9 cellular contexts compared by ENCODE assay signal in the genomic region with DNA sequence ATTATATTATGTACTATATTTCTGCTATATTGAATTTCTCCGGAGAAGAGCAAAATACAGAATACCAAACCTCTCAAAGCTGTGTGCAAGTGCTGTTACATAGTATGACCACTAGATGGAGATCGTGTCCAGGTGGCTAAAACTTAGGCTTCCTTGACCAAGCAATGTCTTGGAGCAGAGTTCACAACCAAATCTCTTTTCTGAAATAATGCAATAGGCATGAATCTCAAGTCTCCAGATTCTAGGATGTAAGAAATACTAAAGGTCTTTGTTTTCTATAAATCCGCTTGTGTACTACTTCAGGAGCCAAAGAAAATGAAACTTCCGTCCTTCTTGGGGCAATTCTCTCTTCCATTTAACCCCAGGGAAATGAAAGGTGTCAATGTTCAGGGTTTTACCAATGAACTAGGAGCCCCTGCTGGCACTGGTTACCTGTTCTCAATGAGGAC.
DNase-seq lines count a peak whose midpoint lies in the region; ATAC-seq and TF ChIP-seq lines count a peak whose summit lies in the region.
"Had no signal": no experiment of that assay in that cellular context is flagged by ENCODE, and none has a peak within 500 bp of the region (broad histone marks: within the 10 kb centered on the region; RNA-seq: fewer than 3 reads in every experiment).

No MANE protein-coding gene starts in this region.

- peaks cover 13% of the 10 kb centered on the region for H3K4me1 ChIP-seq in Loucy (ENCODE audit: insufficient read depth, low read length, poor library complexity, severe bottlenecking)

- H3K4me2 ChIP-seq in Loucy (ENCODE audit: low read depth, low read length, poor library complexity, severe bottlenecking) = no peak overlapping the region

- ATAC-seq in GM19351 (IDR thresholded peaks at IDR 0.05; ENCODE audit: unreplicated experiment) (peak; percentile 88), GM18907 (IDR thresholded peaks at IDR 0.05; ENCODE audit: unreplicated experiment) (no peak)

- peak; percentile 35 for DNase-seq in COLO668 (lab: John Stamatoyannopoulos, UW; ENCODE audit: unreplicated experiment)
- peak; percentile 63 for DNase-seq in SHP77 treated with DMSO at 0.1 percent for 48 hours (lab: John Stamatoyannopoulos, UW)
- DNase-seq in fibroblast of mammary gland (ENCODE audit: low read depth) = peak; percentile 72
- DNase-seq in nephron progenitor cell = no peak
- no peak for DNase-seq in stimulated activated naive CD4-positive, alpha-beta T cell treated with Interleukin-2 at 50 U/mL for 16 hours (lab: John Stamatoyannopoulos, UW)
- DNase-seq: T-cell had no signal

- H3K4me3 ChIP-seq in Loucy (ENCODE audit: low read length, poor library complexity, severe bottlenecking) (no peak overlapping the region), fibroblast of mammary gland (ENCODE audit: control insufficient read depth, low read depth, low read length) (no peak overlapping the region)

- H3K9ac ChIP-seq in Loucy (ENCODE audit: low read depth, low read length, poor library complexity, severe bottlenecking) = no peak overlapping the region

- peaks cover 2% of the 10 kb centered on the region for H3K4me1 Mint-ChIP-seq in nephron progenitor cell

- H3K79me2 ChIP-seq in Loucy (ENCODE audit: insufficient read depth, low read length) = no peaks in the 10 kb centered on the region

- H3K9me3 ChIP-seq in Loucy (ENCODE audit: insufficient read depth, low read depth, low read length) = no peaks in the 10 kb centered on the region

- H3K4me3 Mint-ChIP-seq in nephron progenitor cell = no peak overlapping the region
- H3K4me3 Mint-ChIP-seq: T-cell had no signal

- H3F3A ChIP-seq in Loucy (ENCODE audit: low read depth) = no peaks in the 10 kb centered on the region

- TF ChIP-seq CTCF in Loucy (conservative IDR thresholded peaks at IDR 0.05; ENCODE audit: low read length) (peak; percentile 99), fibroblast of mammary gland (conservative IDR thresholded peaks at IDR 0.05; ENCODE audit: control insufficient read depth, insufficient read depth, low read depth, low read length) (peak; percentile 99), nephron progenitor cell (IDR thresholded peaks at IDR 0.05) (peak; percentile 99)

- no peaks in the 10 kb centered on the region for H3K36me3 Mint-ChIP-seq in nephron progenitor cell (ENCODE audit: low read depth)
- H3K36me3 Mint-ChIP-seq: T-cell had no signal

- H3K9me3 Mint-ChIP-seq in nephron progenitor cell = peaks cover 23% of the 10 kb centered on the region
- H3K9me3 Mint-ChIP-seq: T-cell had no signal

- H3K36me3 ChIP-seq in Loucy (ENCODE audit: insufficient read depth, low read length) = no peaks in the 10 kb centered on the region

- peak overlapping the region; percentile 69; the same call in 1 of the 2 replicates for H2AFZ ChIP-seq in Loucy (ENCODE audit: low read length)

- H3K9me2 ChIP-seq in Loucy (replicated peaks; ENCODE audit: low read depth, low read length) = no peaks in the 10 kb centered on the region

- H3K27ac Mint-ChIP-seq in nephron progenitor cell = no peak overlapping the region
- H3K27ac Mint-ChIP-seq: T-cell had no signal

- H3K27me3 Mint-ChIP-seq in nephron progenitor cell (ENCODE audit: low read depth, poor library complexity) = peaks cover 6% of the 10 kb centered on the region

- no peaks in the 10 kb centered on the region for H3K27me3 ChIP-seq in Loucy (ENCODE audit: insufficient read depth, low read length, poor library complexity, severe bottlenecking)

- no peaks in the 10 kb centered on the region for H4K20me1 ChIP-seq in Loucy (ENCODE audit: insufficient read depth, low read length, poor library complexity, severe bottlenecking)

Comparison
In these comparisons a context has a peak if more than half of its experiments do, and no peak if none do; other contexts are left out.
1. DNase-seq: peak in COLO668 (single experiment), SHP77 treated with DMSO at 0.1 percent for 48 hours (single experiment) and fibroblast of mammary gland (single experiment); none in nephron progenitor cell (single experiment) and stimulated activated naive CD4-positive, alpha-beta T cell treated with Interleukin-2 at 50 U/mL for 16 hours (single experiment).
2. Peak in every context shown above with its lines, with median percentiles within 50 percentile points of each other: CTCF ChIP-seq.